Comparison of ENCODE assay signal across 2 cellular contexts in the genomic region with DNA sequence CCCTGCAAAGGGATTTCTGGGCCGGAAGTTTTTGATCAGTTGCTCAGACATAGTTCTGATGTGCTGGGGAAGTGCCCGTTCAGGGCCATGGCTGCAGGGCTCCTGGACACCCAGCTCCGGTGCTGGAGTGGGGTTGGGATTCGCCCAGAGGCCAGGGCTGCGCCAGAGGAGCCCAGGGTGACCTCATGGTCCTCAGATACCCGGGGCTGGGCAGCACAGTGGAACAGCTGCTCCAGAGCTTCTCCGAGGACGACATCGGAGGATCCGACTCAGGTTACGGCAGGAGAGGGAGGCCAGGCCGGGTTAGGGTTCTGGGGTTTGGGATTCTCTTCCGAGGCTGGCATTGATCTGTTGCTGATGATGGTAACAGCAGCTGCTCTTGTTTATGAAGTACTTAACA.
TF ChIP-seq lines count a peak whose summit lies in the region.

No MANE protein-coding gene starts in this region.

TF ChIP-seq in H1, 55 proteins besides CTCF, POLR2A, EP300 and RAD21:
- TF ChIP-seq KDM1A (IDR thresholded peaks at IDR 0.05; ENCODE audit: borderline replicate concordance, low read length) (no peak), EGR1 (IDR thresholded peaks at IDR 0.05; ENCODE audit: borderline replicate concordance, low read depth, low read length) (no peak), SIN3A (conservative IDR thresholded peaks at IDR 0.05 in 1 of 2, IDR thresholded peaks at IDR 0.05 in 1 of 2; ENCODE audit: low read depth in 1 of 2, low read length in 2 of 2) (no peak), RBBP5 (IDR thresholded peaks at IDR 0.05; ENCODE audit: borderline replicate concordance, low read depth, low read length) (no peak), GTF2F1 (IDR thresholded peaks at IDR 0.05; ENCODE audit: borderline replicate concordance, low read depth, low read length) (no peak), JUND (IDR thresholded peaks at IDR 0.05; ENCODE audit: low read length) (no peak), SRF (IDR thresholded peaks at IDR 0.05; ENCODE audit: low read depth, low read length) (no peak), TAF7 (optimal IDR thresholded peaks at IDR 0.05; ENCODE audit: borderline replicate concordance, low read depth, low read length) (no peak), KDM5A (IDR thresholded peaks at IDR 0.05; ENCODE audit: low read length) (no peak), CREB1 (IDR thresholded peaks at IDR 0.05) (no peak), BRCA1 (IDR thresholded peaks at IDR 0.05; ENCODE audit: low read depth, low read length) (no peak), CBX8 (IDR thresholded peaks at IDR 0.05; ENCODE audit: borderline replicate concordance, low read depth, low read length) (no peak), SIRT6 (IDR thresholded peaks at IDR 0.05; ENCODE audit: low read length) (no peak), SP4 (IDR thresholded peaks at IDR 0.05; ENCODE audit: low read length) (no peak), CHD1 (IDR thresholded peaks at IDR 0.05; ENCODE audit: low read depth, low read length) (no peak), POU5F1 (IDR thresholded peaks at IDR 0.05; ENCODE audit: low read depth, low read length) (no peak)
- TF ChIP-seq, protein P1, sequence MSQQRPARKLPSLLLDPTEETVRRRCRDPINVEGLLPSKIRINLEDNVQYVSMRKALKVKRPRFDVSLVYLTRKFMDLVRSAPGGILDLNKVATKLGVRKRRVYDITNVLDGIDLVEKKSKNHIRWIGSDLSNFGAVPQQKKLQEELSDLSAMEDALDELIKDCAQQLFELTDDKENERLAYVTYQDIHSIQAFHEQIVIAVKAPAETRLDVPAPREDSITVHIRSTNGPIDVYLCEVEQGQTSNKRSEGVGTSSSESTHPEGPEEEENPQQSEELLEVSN (IDR thresholded peaks at IDR 0.05) = no peak

TF ChIP-seq in neural cell, 6 proteins besides CTCF, POLR2A, EP300 and RAD21:
- TF ChIP-seq, protein P2, sequence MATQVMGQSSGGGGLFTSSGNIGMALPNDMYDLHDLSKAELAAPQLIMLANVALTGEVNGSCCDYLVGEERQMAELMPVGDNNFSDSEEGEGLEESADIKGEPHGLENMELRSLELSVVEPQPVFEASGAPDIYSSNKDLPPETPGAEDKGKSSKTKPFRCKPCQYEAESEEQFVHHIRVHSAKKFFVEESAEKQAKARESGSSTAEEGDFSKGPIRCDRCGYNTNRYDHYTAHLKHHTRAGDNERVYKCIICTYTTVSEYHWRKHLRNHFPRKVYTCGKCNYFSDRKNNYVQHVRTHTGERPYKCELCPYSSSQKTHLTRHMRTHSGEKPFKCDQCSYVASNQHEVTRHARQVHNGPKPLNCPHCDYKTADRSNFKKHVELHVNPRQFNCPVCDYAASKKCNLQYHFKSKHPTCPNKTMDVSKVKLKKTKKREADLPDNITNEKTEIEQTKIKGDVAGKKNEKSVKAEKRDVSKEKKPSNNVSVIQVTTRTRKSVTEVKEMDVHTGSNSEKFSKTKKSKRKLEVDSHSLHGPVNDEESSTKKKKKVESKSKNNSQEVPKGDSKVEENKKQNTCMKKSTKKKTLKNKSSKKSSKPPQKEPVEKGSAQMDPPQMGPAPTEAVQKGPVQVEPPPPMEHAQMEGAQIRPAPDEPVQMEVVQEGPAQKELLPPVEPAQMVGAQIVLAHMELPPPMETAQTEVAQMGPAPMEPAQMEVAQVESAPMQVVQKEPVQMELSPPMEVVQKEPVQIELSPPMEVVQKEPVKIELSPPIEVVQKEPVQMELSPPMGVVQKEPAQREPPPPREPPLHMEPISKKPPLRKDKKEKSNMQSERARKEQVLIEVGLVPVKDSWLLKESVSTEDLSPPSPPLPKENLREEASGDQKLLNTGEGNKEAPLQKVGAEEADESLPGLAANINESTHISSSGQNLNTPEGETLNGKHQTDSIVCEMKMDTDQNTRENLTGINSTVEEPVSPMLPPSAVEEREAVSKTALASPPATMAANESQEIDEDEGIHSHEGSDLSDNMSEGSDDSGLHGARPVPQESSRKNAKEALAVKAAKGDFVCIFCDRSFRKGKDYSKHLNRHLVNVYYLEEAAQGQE (IDR thresholded peaks at IDR 0.05; ENCODE audit: borderline replicate concordance) = no peak
- TF ChIP-seq MXI1 (conservative IDR thresholded peaks at IDR 0.05; ENCODE audit: poor library complexity, severe bottlenecking) = no peak
- no peak for TF ChIP-seq POLR2AphosphoS5 (IDR thresholded peaks at IDR 0.05)
- no peak for TF ChIP-seq TAF1 (IDR thresholded peaks at IDR 0.05; ENCODE audit: low read depth)
- no peak for TF ChIP-seq EZH2 (IDR thresholded peaks at IDR 0.05; ENCODE audit: borderline replicate concordance, insufficient read depth, low read length, poor library complexity, severe bottlenecking)
- TF ChIP-seq SMC3 (conservative IDR thresholded peaks at IDR 0.05; ENCODE audit: poor library complexity) = no peak
TF ChIP-seq in neural cell: peak in this region for 0.
